Comparison of ENCODE assay signal across 12 cellular contexts in genomic region chr11:134743809-134744195, GRCh38.
A peak's percentile ranks its signal among the peaks of the same experiment; 100 is the strongest.
DNase-seq lines count a peak whose midpoint lies in the region; ATAC-seq, FAIRE-seq and TF ChIP-seq lines count a peak whose summit lies in the region.
"Had no signal": no experiment of that assay in that cellular context is flagged by ENCODE, and none has a peak within 500 bp of the region (broad histone marks: within the 10 kb centered on the region; RNA-seq: fewer than 3 reads in every experiment).

No MANE protein-coding gene starts in this region.

- CTCF ChIA-PET in HepG2 (lab: Yijun Ruan, JAX; ENCODE audit: low intra/inter-chr PET ratio, low total read pairs): no interaction called here

- 87% methylated on average over 4 of the region's 4 CpGs for WGBS in HepG2 (ENCODE audit: low lambda C conversion rate)
- WGBS in right lobe of liver (ENCODE audit: insufficient coverage, low coverage, low lambda C conversion rate, missing lambda C conversion rate): 98% methylated on average over 4 of the region's 4 CpGs

- no peak for TF ChIP-seq CTCF in HepG2 (CRISPR knock-in tag; IDR thresholded peaks at IDR 0.05)
- no peak for TF ChIP-seq CTCF in right lobe of liver (IDR thresholded peaks at IDR 0.05)

- H3K4me3 ChIP-seq in HepG2 (replicated peaks in 1 of 3; ENCODE audit: insufficient read depth in 1 of 3, low read depth in 2 of 3, low read length in 3 of 3) (no peak overlapping the region), right lobe of liver (no peak overlapping the region)
- H3K4me3 ChIP-seq: A549 had no signal

- TF ChIP-seq EP300 in HepG2 (IDR thresholded peaks at IDR 0.05; ENCODE audit: low read depth in 2 of 2, low read length in 2 of 2): no peak
- TF ChIP-seq EP300 in HepG2 (CRISPR knock-in tag; IDR thresholded peaks at IDR 0.05; ENCODE audit: borderline replicate concordance): no peak

- H3K9me3 ChIP-seq in HepG2 (ENCODE audit: low read length) (peaks cover 15% of the 10 kb centered on the region; the same call in 1 of the 2 replicates), right lobe of liver (no peaks in the 10 kb centered on the region), KOPT-K1 (ENCODE audit: insufficient read depth, low read length, poor library complexity, severe bottlenecking) (peaks cover 13% of the 10 kb centered on the region)
- H3K9me3 ChIP-seq: A549, BE2C had no signal

- no peak for ATAC-seq in HepG2
- no peak for ATAC-seq in right lobe of liver
- ATAC-seq in GM19328 (IDR thresholded peaks at IDR 0.05; ENCODE audit: unreplicated experiment): no peak
- ATAC-seq: A549 had no signal

- H3K27me3 ChIP-seq in HepG2 (ENCODE audit: control insufficient read depth in 1 of 2, insufficient read depth in 2 of 2, low read length in 2 of 2) (no peaks in the 10 kb centered on the region), right lobe of liver (no peaks in the 10 kb centered on the region)
- H3K27me3 ChIP-seq: BE2C had no signal

- H3K79me2 ChIP-seq in HepG2 (ENCODE audit: insufficient read depth, low read length): no peaks in the 10 kb centered on the region

- H3K36me3 ChIP-seq in HepG2 (replicated peaks in 1 of 2; ENCODE audit: control insufficient read depth in 1 of 2, insufficient read depth in 2 of 2, low read length in 2 of 2) (no peaks in the 10 kb centered on the region), right lobe of liver (no peaks in the 10 kb centered on the region), KOPT-K1 (ENCODE audit: insufficient read depth, low read length) (no peaks in the 10 kb centered on the region)
- H3K36me3 ChIP-seq: BE2C had no signal

- H3K4me1 ChIP-seq in HepG2 (ENCODE audit: insufficient read depth, low read length) (peaks cover 67% of the 10 kb centered on the region), right lobe of liver (peaks cover 0 to 11% (median 5%) of the 10 kb centered on the region in 4 donors)
- H3K4me1 ChIP-seq: A549, BE2C had no signal

- TF ChIP-seq RAD21 in HepG2 (CRISPR knock-in tag; IDR thresholded peaks at IDR 0.05): no peak

- in situ Hi-C loops in HepG2 (cut with HindIII; ENCODE audit: extremely low pct_ligation_motif_present, low pct_unique_long_range_greater_than_20kb): no loop called here

- H3K27ac ChIP-seq in HepG2 (ENCODE audit: extremely low read length, insufficient read depth, low read length) (peak overlapping the region; percentile 74), right lobe of liver (no peak overlapping the region), KOPT-K1 (ENCODE audit: low read depth, low read length, poor library complexity, severe bottlenecking) (peak overlapping the region; percentile 40)
- H3K27ac ChIP-seq: A549 had no signal

- TF ChIP-seq POLR2A in HepG2 (IDR thresholded peaks at IDR 0.05; ENCODE audit: insufficient read depth in 1 of 2, low read depth in 2 of 2, low read length in 2 of 2) (no peak), right lobe of liver (IDR thresholded peaks at IDR 0.05) (no peak)

- H4K20me1 ChIP-seq in HepG2 (ENCODE audit: insufficient read depth, low read length): no peaks in the 10 kb centered on the region

- FAIRE-seq in HepG2 (lab: Jason Lieb, UNC): no peak
- FAIRE-seq: A549 had no signal

- POLR2A ChIA-PET in HepG2 (lab: Yijun Ruan, JAX): no interaction called here

- intact Hi-C loops in HepG2 (cut with micrococcal nuclease; ENCODE audit: unreplicated experiment): no loop called here
- intact Hi-C loops in right lobe of liver (cut with DNase I): no loop called here

- no peak for DNase-seq in HepG2 (ENCODE audit: low spot score)
- no peak for DNase-seq in right lobe of liver
- peak; percentile 41 for DNase-seq in mesenteric fat pad (ENCODE audit: low spot score)
- DNase-seq in NK-92 treated with Interleukin-12 subunit alpha and Interleukin-12 subunit beta, amount 100 ng/mL, for 24 hours (lab: John Stamatoyannopoulos, UW): no peak
- DNase-seq: BE2C; CD8-positive, alpha-beta memory T cell; DMS53; HCEC 1CT; HFFc6 had no signal

- no peak overlapping the region for H2AFZ ChIP-seq in HepG2 (ENCODE audit: low read length)

- H3K4me2 ChIP-seq in HepG2 (ENCODE audit: low read depth, low read length): no peak overlapping the region
- H3K4me2 ChIP-seq: A549 had no signal

- H3K9ac ChIP-seq in HepG2 (ENCODE audit: insufficient read depth, low read depth, low read length): no peak overlapping the region

- BruUV-seq in HepG2 (replicated peaks; lab: Mats Ljungman, UMichigan): no TSS peak

TF ChIP-seq in HepG2, 621 proteins besides CTCF, POLR2A, EP300 and RAD21:
- TF ChIP-seq TARDBP (CRISPR knock-in tag; IDR thresholded peaks at IDR 0.05): no peak
- TF ChIP-seq HNRNPL (IDR thresholded peaks at IDR 0.05; ENCODE audit: low read depth, low read length): no peak
- 0 out of 2 replicates have a peak, but pooled peaks have one; percentile 29 for TF ChIP-seq ZNF33B (CRISPR knock-in tag; IDR thresholded peaks at IDR 0.05)

Comparison
In these comparisons a context has a peak if more than half of its experiments do, and no peak if none do; other contexts are left out.
1. H3K27ac ChIP-seq: peak in HepG2 (single experiment) and KOPT-K1 (single experiment); none in right lobe of liver (0 of 3).